Comparison of ENCODE assay signal across 1 cellular context in the genomic region with DNA sequence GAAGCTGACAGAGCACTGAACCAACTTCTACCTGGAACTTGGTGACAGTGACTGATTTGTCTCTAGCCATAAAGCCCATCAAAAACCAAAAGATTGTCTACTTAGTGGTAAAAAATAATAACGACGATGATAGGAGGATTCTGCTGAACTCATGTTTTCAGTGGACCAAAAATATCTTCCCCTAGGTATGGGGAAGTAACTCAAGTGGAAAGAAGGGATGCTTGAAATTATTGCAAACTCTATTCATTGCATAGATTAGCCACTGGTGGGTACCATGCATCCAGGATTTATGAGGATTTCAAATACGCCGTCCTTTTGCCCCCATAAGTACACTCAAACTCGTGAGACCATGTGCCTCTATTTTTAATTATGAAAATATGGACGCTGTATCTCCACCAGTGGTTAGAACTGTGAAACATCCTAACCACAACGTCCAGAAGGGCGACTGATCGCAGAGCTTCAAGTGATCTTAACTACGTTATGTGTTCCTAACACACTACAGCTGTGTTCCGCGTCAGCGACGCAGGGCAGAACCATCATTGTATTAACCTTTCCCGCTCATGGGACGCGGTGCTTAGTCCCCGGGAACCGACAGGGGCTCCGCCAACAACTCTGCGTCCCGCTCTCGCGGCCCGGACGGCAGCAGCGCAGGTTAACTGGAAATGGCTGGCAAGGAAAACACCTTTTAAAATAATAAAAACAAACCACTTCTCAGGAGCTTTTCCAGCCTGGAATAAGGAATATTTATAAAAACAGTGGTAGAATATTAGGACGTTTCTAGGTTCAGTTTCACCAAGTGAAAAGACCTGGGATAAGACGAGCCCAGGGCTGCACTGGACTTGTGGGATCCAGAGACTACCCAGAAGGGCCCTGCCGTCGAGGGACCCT.
TF ChIP-seq lines count a peak whose summit lies in the region.

No MANE protein-coding gene starts in this region.

TF ChIP-seq in GM12891, 5 proteins besides CTCF, POLR2A, EP300 and RAD21 (continued from another document):
- no peak for TF ChIP-seq PAX5 (IDR thresholded peaks at IDR 0.05; ENCODE audit: insufficient read depth, low read length, severe bottlenecking)
